ENCODE assay signal across 20 cellular contexts in the genomic region with DNA sequence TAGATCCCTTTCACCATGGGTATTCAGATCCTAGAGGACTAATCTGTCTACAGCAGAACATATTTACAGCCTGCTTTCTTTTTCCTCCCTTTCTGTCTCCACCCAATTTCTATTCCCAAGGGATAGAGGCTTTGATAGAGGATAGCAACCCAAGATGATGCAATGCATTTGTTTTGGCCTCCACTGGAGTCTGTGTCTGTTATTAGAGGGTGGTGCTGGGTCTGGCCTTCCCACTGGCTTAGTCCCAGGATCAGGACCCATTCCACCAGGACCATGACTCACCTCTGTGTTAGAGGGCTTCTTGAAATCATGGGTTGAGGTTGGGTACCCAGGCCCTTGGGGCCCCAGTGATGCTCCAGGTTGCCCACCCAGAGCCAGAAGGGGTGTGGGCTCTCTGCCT.
DNase-seq lines count a peak whose midpoint lies in the region; ATAC-seq and TF ChIP-seq lines count a peak whose summit lies in the region.
"Had no signal": no experiment of that assay in that cellular context is flagged by ENCODE, and none has a peak within 500 bp of the region (broad histone marks: within the 10 kb centered on the region; RNA-seq: fewer than 3 reads in every experiment).

No MANE protein-coding gene starts in this region.

- H3K79me2 ChIP-seq in osteoblast (ENCODE audit: insufficient read depth, low read length) = no peaks in the 10 kb centered on the region
- H3K79me2 ChIP-seq: hepatocyte had no signal

- H3K4me1 Mint-ChIP-seq in activated T-cell treated with anti-CD3 and anti-CD28 coated beads, Interleukin-2, amount 50 U/mL, for 72 hours (ENCODE audit: low read depth) = peaks cover 15% of the 10 kb centered on the region

- H3K4me3 ChIP-seq in MG63 (no peak overlapping the region), osteoblast (ENCODE audit: insufficient read depth, low read length) (no peak overlapping the region)
- H3K4me3 ChIP-seq: hepatocyte, neural progenitor cell, stomach had no signal

- H3K9me3 Mint-ChIP-seq in activated T-cell treated with anti-CD3 and anti-CD28 coated beads, Interleukin-2, amount 50 U/mL, for 72 hours = no peaks in the 10 kb centered on the region
- H3K9me3 Mint-ChIP-seq: T-helper 2 cell treated with Interferon-gamma antibody and Interleukin-4, amounts not matched to agents 5 μg/mL and 100 μg/mL, for 36 hours had no signal

- no peaks in the 10 kb centered on the region for H3K27me3 ChIP-seq in MG63
- H3K27me3 ChIP-seq in osteoblast (ENCODE audit: insufficient read depth, low read length) = no peaks in the 10 kb centered on the region
- H3K27me3 ChIP-seq: hepatocyte, neural progenitor cell, stomach had no signal

- H3K4me3 Mint-ChIP-seq in activated T-cell treated with anti-CD3 and anti-CD28 coated beads, Interleukin-2, amount 50 U/mL, for 72 hours = no peak overlapping the region
- H3K4me3 Mint-ChIP-seq: mesothelial cell of epicardium; neural progenitor cell; T-helper 2 cell treated with Interferon-gamma antibody and Interleukin-4, amounts not matched to agents 5 μg/mL and 100 μg/mL, for 36 hours had no signal

- peaks cover 22% of the 10 kb centered on the region for H3K27me3 Mint-ChIP-seq in activated T-cell treated with anti-CD3 and anti-CD28 coated beads, Interleukin-2, amount 50 U/mL, for 72 hours (ENCODE audit: low read depth)

- H3K4me1 ChIP-seq in osteoblast (ENCODE audit: insufficient read depth, low read length) = peaks cover 31% of the 10 kb centered on the region
- H3K4me1 ChIP-seq: stomach had no signal

- H2AFZ ChIP-seq in osteoblast (ENCODE audit: low read length) = no peak overlapping the region
- H2AFZ ChIP-seq: hepatocyte, neural progenitor cell had no signal

- H3K4me2 ChIP-seq in osteoblast (ENCODE audit: insufficient read depth, low read length) = peak overlapping the region; percentile 31
- H3K4me2 ChIP-seq: hepatocyte, neural progenitor cell had no signal

- H3K36me3 Mint-ChIP-seq in activated T-cell treated with anti-CD3 and anti-CD28 coated beads, Interleukin-2, amount 50 U/mL, for 72 hours (ENCODE audit: insufficient read depth in 2 of 2) = no peaks in the 10 kb centered on the region
- H3K36me3 Mint-ChIP-seq: mesothelial cell of epicardium, neural progenitor cell had no signal

- peak; percentile 14 for DNase-seq in AG20443 (ENCODE audit: low spot score)
- DNase-seq in MG63 = peak; percentile 43
- peak; percentile 76 for DNase-seq in fibroblast of peridontal ligament (ENCODE audit: extremely low read depth)
- DNase-seq in osteoblast (ENCODE audit: insufficient read length, low spot score, missing footprints) = peak; percentile 63
- DNase-seq in activated T-cell treated with anti-CD3 and anti-CD28 coated beads, Interleukin-2, amount 50 U/mL, for 72 hours = no peak
- DNase-seq: activated gamma-delta T cell, amygdala, islet precursor cell, NCI-H187, NCI-H526 treated with DMSO at 0.1 percent for 48 hours, PC-3, retina, stomach had no signal

- H3K9me3 ChIP-seq in MG63 = no peaks in the 10 kb centered on the region
- no peaks in the 10 kb centered on the region for H3K9me3 ChIP-seq in osteoblast (ENCODE audit: low read depth, low read length)
- H3K9me3 ChIP-seq: stomach had no signal

- TF ChIP-seq CTCF in osteoblast (IDR thresholded peaks at IDR 0.05; ENCODE audit: extremely low read depth, low read depth, low read length) = no peak

- H4K20me1 ChIP-seq in osteoblast (ENCODE audit: insufficient read depth, low read length) = no peaks in the 10 kb centered on the region

- no peak overlapping the region for H3K27ac Mint-ChIP-seq in activated T-cell treated with anti-CD3 and anti-CD28 coated beads, Interleukin-2, amount 50 U/mL, for 72 hours
- H3K27ac Mint-ChIP-seq: mesothelial cell of epicardium; neural progenitor cell; T-helper 2 cell treated with Interferon-gamma antibody and Interleukin-4, amounts not matched to agents 5 μg/mL and 100 μg/mL, for 36 hours had no signal

- H3K27ac ChIP-seq in osteoblast (ENCODE audit: low read depth, low read length) = no peak overlapping the region
- H3K27ac ChIP-seq: hepatocyte, neural progenitor cell, stomach had no signal

- H3K36me3 ChIP-seq in MG63 (no peaks in the 10 kb centered on the region), osteoblast (ENCODE audit: insufficient read depth, low read length) (no peaks in the 10 kb centered on the region)
- H3K36me3 ChIP-seq: neural progenitor cell, stomach had no signal

- no peak for ATAC-seq in GM18502 (IDR thresholded peaks at IDR 0.05; ENCODE audit: poor library complexity, unreplicated experiment)
- no peak for ATAC-seq in HG02588 (IDR thresholded peaks at IDR 0.05; ENCODE audit: unreplicated experiment)
- ATAC-seq in HG03108 (IDR thresholded peaks at IDR 0.05; ENCODE audit: unreplicated experiment) = no peak
- no peak for ATAC-seq in activated T-cell treated with anti-CD3 and anti-CD28 coated beads, Interleukin-2, amount 50 U/mL, for 72 hours (replicated peaks in 1 of 2)
- ATAC-seq: PC-3 had no signal

Comparison
In these comparisons a context has a peak if more than half of its experiments do, and no peak if none do; other contexts are left out.
1. DNase-seq: peak in AG20443 (single experiment), MG63 (single experiment), fibroblast of peridontal ligament (single experiment) and osteoblast (single experiment); none in activated T-cell treated with anti-CD3 and anti-CD28 coated beads, Interleukin-2, amount 50 U/mL, for 72 hours (0 of 2).